Comparison of ENCODE assay signal across 8 cellular contexts in genomic region chr3:69080233-69080644, GRCh38. TPM values are rescaled to one million over a fixed set of nuclear protein-coding genes. Genes with fewer than 3 reads are reported as not detected.
A peak's percentile ranks its signal among the peaks of the same experiment; 100 is the strongest.
DNase-seq lines count a peak whose midpoint lies in the region; ATAC-seq and TF ChIP-seq lines count a peak whose summit lies in the region.

Gene UBA3 (minus strand): TSS chr3:69080365. CDS start chr3:69080353, 12 bp downstream.

- H3K36me3 ChIP-seq in BLaER1 (peaks cover 13% of the 10 kb centered on the region), lower lobe of right lung (peaks cover 10% of the 10 kb centered on the region)

- no peaks in the 10 kb centered on the region for H3K9me3 Mint-ChIP-seq in activated CD8-positive, alpha-beta T cell treated with anti-CD3 and anti-CD28 coated beads for 36 hours

- H3K27me3 ChIP-seq in BLaER1 = no peaks in the 10 kb centered on the region
- H3K27me3 ChIP-seq in lower lobe of right lung (ENCODE audit: low read depth) = no peaks in the 10 kb centered on the region

- no peak for TF ChIP-seq CTCF in activated CD8-positive, alpha-beta T cell treated with anti-CD3 and anti-CD28 coated beads for 36 hours (IDR thresholded peaks at IDR 0.05)
- no peak for TF ChIP-seq CTCF in lower lobe of right lung (IDR thresholded peaks at IDR 0.05)

- POLR2A ChIA-PET in activated CD8-positive, alpha-beta T cell treated with anti-CD3 and anti-CD28 coated beads for 36 hours (lab: Charles Lee) = interaction anchor here (1.3 to 3.6 kb wide), 4 partner anchors 10 to 28 kb away, joined by 6 to 16 read pairs (median 10); partner anchors contain the start of gene TMF1

- H3K9ac ChIP-seq in BLaER1 = peak within 1 kb of the TSS; percentile 95

- peak within 1 kb of the TSS; percentile 88 for H3K4me3 Mint-ChIP-seq in activated CD8-positive, alpha-beta T cell treated with anti-CD3 and anti-CD28 coated beads for 36 hours

- H3K27ac ChIP-seq in BLaER1 = peak within 1 kb of the TSS; percentile 93
- peak within 1 kb of the TSS; percentile 88 for H3K27ac ChIP-seq in lower lobe of right lung

- intact Hi-C loops in activated CD8-positive, alpha-beta T cell treated with anti-CD3 and anti-CD28 coated beads for 36 hours (cut with micrococcal nuclease) = loop anchor here (2.0 kb wide), 1 partner anchor 15 kb away; no protein-coding TSS in a partner anchor
- intact Hi-C loops in lower lobe of right lung (cut with DNase I) = no loop called here

- ATAC-seq in GM19351 (IDR thresholded peaks at IDR 0.05; ENCODE audit: unreplicated experiment) = peak; percentile 44
- peak; percentile 44 for ATAC-seq in HG03520 (IDR thresholded peaks at IDR 0.05; ENCODE audit: unreplicated experiment)
- ATAC-seq in activated CD8-positive, alpha-beta T cell treated with anti-CD3 and anti-CD28 coated beads for 36 hours = peak; percentile 72
- peak; percentile 87 to 93 for ATAC-seq in lower lobe of right lung

- CTCF ChIA-PET in activated CD8-positive, alpha-beta T cell treated with anti-CD3 and anti-CD28 coated beads for 36 hours (lab: Charles Lee) = interaction anchor here (2.0 kb wide), 1 partner anchor 20 kb away, joined by 4 read pairs; no protein-coding TSS in a partner anchor

- H3K4me1 ChIP-seq in BLaER1 (peaks cover 62% of the 10 kb centered on the region), lower lobe of right lung (peaks cover 64% of the 10 kb centered on the region)

- no peaks in the 10 kb centered on the region for H3K27me3 Mint-ChIP-seq in activated CD8-positive, alpha-beta T cell treated with anti-CD3 and anti-CD28 coated beads for 36 hours

- H3K4me3 ChIP-seq in BLaER1 (peak within 1 kb of the TSS; percentile 89), lower lobe of right lung (peak within 1 kb of the TSS; percentile 93)

- peaks cover 19% of the 10 kb centered on the region for H3K36me3 Mint-ChIP-seq in activated CD8-positive, alpha-beta T cell treated with anti-CD3 and anti-CD28 coated beads for 36 hours (ENCODE audit: low read depth)

- peaks cover 16% of the 10 kb centered on the region for H4K20me1 ChIP-seq in BLaER1

- peak within 1 kb of the TSS; percentile 97 for H3K4me2 ChIP-seq in BLaER1

- H3K4me1 Mint-ChIP-seq in activated CD8-positive, alpha-beta T cell treated with anti-CD3 and anti-CD28 coated beads for 36 hours (ENCODE audit: low read depth) = peaks cover 61% of the 10 kb centered on the region

- peak within 1 kb of the TSS; percentile 98 for H3K27ac Mint-ChIP-seq in activated CD8-positive, alpha-beta T cell treated with anti-CD3 and anti-CD28 coated beads for 36 hours

- DNase-seq in NCI-H82 treated with DMSO at 0.1 percent for 48 hours (lab: John Stamatoyannopoulos, UW; ENCODE audit: unreplicated experiment) = peak; percentile 80
- DNase-seq in activated CD8-positive, alpha-beta T cell treated with anti-CD3 and anti-CD28 coated beads for 36 hours = peak; percentile 96
- DNase-seq in ecto neural progenitor cell (ENCODE audit: low spot score) = peak; percentile 93
- DNase-seq in lower lobe of right lung = peak; percentile 95
- peak; percentile 78 to 90 (median 79) for DNase-seq in stimulated activated CD4-positive, alpha-beta T cell treated with anti-CD3 and anti-CD28 coated beads, TNF-alpha, amount 100 ng/mL, for 1 hour (ENCODE audit: low read depth in 3 of 3, low spot score in 1 of 3)

- no peaks in the 10 kb centered on the region for H3K9me3 ChIP-seq in BLaER1
- H3K9me3 ChIP-seq in lower lobe of right lung = no peaks in the 10 kb centered on the region

RNA-seq across cellular contexts. Expression of gene UBA3, which starts in this region (rescaled TPM):
- total RNA-seq in activated CD8-positive, alpha-beta T cell treated with anti-CD3 and anti-CD28 coated beads for 36 hours = 10 to 100 TPM; 72.7 to 75.6 TPM
- 48.3 TPM for total RNA-seq in lower lobe of right lung

Comparison
In these comparisons a context has a peak if more than half of its experiments do, and no peak if none do; other contexts are left out.
1. Peak in every context shown above with its lines: DNase-seq, ATAC-seq, H3K4me3 ChIP-seq and H3K27ac ChIP-seq.